In the genomic region with DNA sequence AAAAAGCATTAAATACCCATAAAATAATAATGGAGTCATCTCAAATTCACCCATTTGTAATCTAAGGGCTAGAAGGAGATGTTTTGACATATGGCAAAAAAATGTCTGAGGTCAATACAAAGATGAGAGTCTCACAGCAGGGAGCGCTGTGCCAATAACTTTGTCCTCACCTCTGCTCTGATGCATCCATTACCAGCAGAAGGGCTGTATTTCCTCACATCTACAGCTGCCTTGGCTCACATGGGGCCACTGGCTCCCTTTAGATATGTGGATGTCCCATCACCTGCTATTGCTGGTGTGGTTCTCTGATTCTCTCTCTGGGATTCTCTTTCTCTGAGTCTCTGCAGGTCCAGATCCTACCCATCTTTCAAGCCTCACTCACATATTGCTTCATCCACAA, we compare ENCODE assay signal across 17 cellular contexts.
DNase-seq lines count a peak whose midpoint lies in the region; ATAC-seq and TF ChIP-seq lines count a peak whose summit lies in the region.
"Had no signal": no experiment of that assay in that cellular context is flagged by ENCODE, and none has a peak within 500 bp of the region (broad histone marks: within the 10 kb centered on the region; RNA-seq: fewer than 3 reads in every experiment).

No MANE protein-coding gene starts in this region.

- H3K9me3 ChIP-seq in A673 (ENCODE audit: low read depth, low read length, poor library complexity, severe bottlenecking) = no peaks in the 10 kb centered on the region
- no peaks in the 10 kb centered on the region for H3K9me3 ChIP-seq in CD4-positive, CD25-positive, alpha-beta regulatory T cell (ENCODE audit: control insufficient read depth in 2 of 2, low read length in 2 of 2)
- H3K9me3 ChIP-seq: adrenal gland, pancreas, tibial artery had no signal

- H3K4me1 Mint-ChIP-seq in CD4-positive, CD25-positive, alpha-beta regulatory T cell = peaks cover 20 to 59% (median 46%) of the 10 kb centered on the region in 4 donors

- ATAC-seq in CD4-positive, CD25-positive, alpha-beta regulatory T cell (ENCODE audit: low read depth in 2 of 2) = no peak
- ATAC-seq in HG02884 (IDR thresholded peaks at IDR 0.05; ENCODE audit: unreplicated experiment) = no peak
- ATAC-seq in HG02852 (IDR thresholded peaks at IDR 0.05; ENCODE audit: unreplicated experiment) = no peak
- ATAC-seq in HG03378 (IDR thresholded peaks at IDR 0.05; ENCODE audit: unreplicated experiment) = no peak
- ATAC-seq: left lobe of liver had no signal

- H3K36me3 ChIP-seq in A673 (ENCODE audit: insufficient read depth, low read length, poor library complexity, severe bottlenecking) = no peaks in the 10 kb centered on the region
- H3K36me3 ChIP-seq in CD4-positive, CD25-positive, alpha-beta regulatory T cell (ENCODE audit: control insufficient read depth, insufficient read depth, low read length) = no peaks in the 10 kb centered on the region
- H3K36me3 ChIP-seq: adrenal gland, pancreas, tibial artery had no signal

- no peaks in the 10 kb centered on the region for H3K4me1 ChIP-seq in A673 (ENCODE audit: insufficient read depth, low read length, poor library complexity, severe bottlenecking)
- H3K4me1 ChIP-seq in CD4-positive, CD25-positive, alpha-beta regulatory T cell (ENCODE audit: control insufficient read depth, insufficient read depth, low read length, poor library complexity, severe bottlenecking) = peaks cover 34% of the 10 kb centered on the region

- no peak for TF ChIP-seq CTCF in A673 (conservative IDR thresholded peaks at IDR 0.05; ENCODE audit: low read depth, low read length)

- H3K4me3 ChIP-seq in A673 (ENCODE audit: low read depth, low read length, poor library complexity, severe bottlenecking) = no peak overlapping the region
- H3K4me3 ChIP-seq in CD4-positive, CD25-positive, alpha-beta regulatory T cell (ENCODE audit: low read depth, low read length) = no peak overlapping the region
- H3K4me3 ChIP-seq: adrenal gland, BLaER1, pancreas, skin epidermis, tibial artery had no signal

- no peak overlapping the region for H3K27ac ChIP-seq in A673 (ENCODE audit: low read depth, low read length, poor library complexity, severe bottlenecking)
- H3K27ac ChIP-seq in CD4-positive, CD25-positive, alpha-beta regulatory T cell (ENCODE audit: insufficient read depth, low read length, poor library complexity, severe bottlenecking) = no peak overlapping the region
- H3K27ac ChIP-seq: BLaER1, pancreas, skin epidermis, tibial artery had no signal

- CTCF ChIA-PET in A673 (lab: Charles Lee) = no interaction called here

- DNase-seq in A673 (ENCODE audit: low spot score) (peak; percentile 12), NCI-H69 (lab: John Stamatoyannopoulos, UW) (peak; percentile 36), brain pericyte (ENCODE audit: low read depth, low spot score) (peak; percentile 56)
- DNase-seq in CD4-positive, CD25-positive, alpha-beta regulatory T cell = no peak
- DNase-seq: adrenal gland, cerebellar nuclear complex, DMS 273 treated with DMSO at 0.1 percent for 48 hours, NCI-H1105, NCI-H2171 treated with DMSO at 0.1 percent for 48 hours, pancreas, tibial artery had no signal

- H3K4me3 Mint-ChIP-seq in CD4-positive, CD25-positive, alpha-beta regulatory T cell = no peak overlapping the region

- intact Hi-C loops in A673 (cut with micrococcal nuclease; ENCODE audit: unreplicated experiment) = no loop called here

- H3K27me3 ChIP-seq in A673 (replicated peaks; ENCODE audit: insufficient read depth, low read depth, low read length, poor library complexity) = no peaks in the 10 kb centered on the region
- no peaks in the 10 kb centered on the region for H3K27me3 ChIP-seq in CD4-positive, CD25-positive, alpha-beta regulatory T cell (ENCODE audit: control insufficient read depth, insufficient read depth, low read length)
- H3K27me3 ChIP-seq: adrenal gland, BLaER1, pancreas, tibial artery had no signal

- H3K9me3 Mint-ChIP-seq in CD4-positive, CD25-positive, alpha-beta regulatory T cell = no peaks in the 10 kb centered on the region

- POLR2A ChIA-PET in A673 (lab: Charles Lee; ENCODE audit: low non-redundant PET) = no interaction called here

- no peaks in the 10 kb centered on the region for H3K36me3 Mint-ChIP-seq in CD4-positive, CD25-positive, alpha-beta regulatory T cell

- H3K27ac Mint-ChIP-seq in CD4-positive, CD25-positive, alpha-beta regulatory T cell = peak overlapping the region in 2 of 3 donors; percentile 10 to 36

- H3K27me3 Mint-ChIP-seq in CD4-positive, CD25-positive, alpha-beta regulatory T cell = no peaks in the 10 kb centered on the region

- no TSS peak for BruUV-seq in A673 (replicated peaks; lab: Mats Ljungman, UMichigan)

Comparison
In these comparisons a context has a peak if more than half of its experiments do, and no peak if none do; other contexts are left out.
1. DNase-seq: peak in A673 (single experiment), NCI-H69 (single experiment) and brain pericyte (single experiment); none in CD4-positive, CD25-positive, alpha-beta regulatory T cell (0 of 3).